ENCODE assay signal across 8 cellular contexts in genomic region chr11:66677599-66678375, GRCh38. TPM values are rescaled to one million over a fixed set of nuclear protein-coding genes. Genes with fewer than 3 reads are reported as not detected.
DNase-seq lines count a peak whose midpoint lies in the region; ATAC-seq, FAIRE-seq and TF ChIP-seq lines count a peak whose summit lies in the region.

TSS of gene RBM4B (minus strand) at chr11:66677887. CDS start at chr11:66677079, 808 bp downstream.

- H2BK15ac ChIP-seq in neuronal stem cell (ENCODE audit: low read length), result no peak within 1 kb of the TSS

- no peak within 1 kb of the TSS for H4K91ac ChIP-seq in neuronal stem cell (ENCODE audit: low read depth, low read length, poor library complexity)

- H3K36me3 ChIP-seq in neuronal stem cell (replicated peaks in 1 of 2; ENCODE audit: control insufficient read depth in 2 of 2, insufficient read depth in 2 of 2, low read length in 2 of 2) (peaks cover 2 to 36% of the 10 kb centered on the region in 2 donors), subcutaneous abdominal adipose tissue (ENCODE audit: control insufficient read depth in 5 of 5, insufficient read depth in 5 of 5, low read length in 5 of 5) (no peaks in the 10 kb centered on the region)

- TF ChIP-seq POLR2A in NB4 (IDR thresholded peaks at IDR 0.05; ENCODE audit: extremely low read depth, insufficient read length), result peak; percentile 71

- H3K27me3 ChIP-seq in neuronal stem cell (ENCODE audit: control insufficient read depth in 3 of 3, insufficient read depth in 3 of 3, low read depth in 1 of 3, low read length in 3 of 3), result no peaks in the 10 kb centered on the region
- no peaks in the 10 kb centered on the region for H3K27me3 ChIP-seq in subcutaneous abdominal adipose tissue (ENCODE audit: control insufficient read depth in 5 of 5, insufficient read depth in 4 of 5, low read length in 5 of 5)

- TF ChIP-seq CTCF in NB4 (IDR thresholded peaks at IDR 0.05; ENCODE audit: low read depth, low read length), result no peak

- H3K9ac ChIP-seq in neuronal stem cell (ENCODE audit: low read depth, low read length, poor library complexity), result peak within 1 kb of the TSS; percentile 65
- peak within 1 kb of the TSS; percentile 63 to 90 (median 71) for H3K9ac ChIP-seq in subcutaneous abdominal adipose tissue (ENCODE audit: low read length in 5 of 5)

- ATAC-seq in HG02571 (IDR thresholded peaks at IDR 0.05; ENCODE audit: unreplicated experiment), result peak; percentile 79

- H4K8ac ChIP-seq in neuronal stem cell (ENCODE audit: low read depth, low read length), result no peak within 1 kb of the TSS

- peaks cover 0 to 16% of the 10 kb centered on the region in 2 donors for H3K9me3 ChIP-seq in neuronal stem cell (replicated peaks in 1 of 2; ENCODE audit: control insufficient read depth in 2 of 2, insufficient read depth in 1 of 2, low read depth in 1 of 2, low read length in 2 of 2)
- H3K9me3 ChIP-seq in subcutaneous abdominal adipose tissue (ENCODE audit: control insufficient read depth in 5 of 5, low read length in 5 of 5), result no peaks in the 10 kb centered on the region

- no peaks in the 10 kb centered on the region for H3K79me1 ChIP-seq in neuronal stem cell (ENCODE audit: low read depth, low read length)

- H3K4me1 ChIP-seq in neuronal stem cell (ENCODE audit: control insufficient read depth in 2 of 2, insufficient read depth in 1 of 2, low read depth in 1 of 2, low read length in 2 of 2) (peaks cover 8% of the 10 kb centered on the region in 2 donors), subcutaneous abdominal adipose tissue (ENCODE audit: control insufficient read depth in 5 of 5, insufficient read depth in 5 of 5, low read length in 5 of 5) (peaks cover 4 to 36% (median 25%) of the 10 kb centered on the region in 5 donors)

- no peak for FAIRE-seq in frontal cortex (lab: Jason Lieb, UNC)

- no peak within 1 kb of the TSS for H2AK5ac ChIP-seq in neuronal stem cell (ENCODE audit: low read depth, low read length)

- peak within 1 kb of the TSS; percentile 79 for H3K4me2 ChIP-seq in neuronal stem cell (ENCODE audit: insufficient read depth, low read length, poor library complexity, severe bottlenecking)

- WGBS in neuronal stem cell (ENCODE audit: extremely low coverage in 2 of 2, insufficient read length in 2 of 2, insufficient replicate concordance in 1 of 2), 2 donors, result no CpG with 5 or more reads among the region's 61 CpGs

- H3K4me3 ChIP-seq in NB4 (ENCODE audit: low read depth, low read length), result peak within 1 kb of the TSS; percentile 74
- peak within 1 kb of the TSS; percentile 64 to 80 for H3K4me3 ChIP-seq in neuronal stem cell (ENCODE audit: low read length in 2 of 2)
- peak within 1 kb of the TSS; percentile 79 to 99 (median 87) for H3K4me3 ChIP-seq in subcutaneous abdominal adipose tissue (ENCODE audit: low read depth in 1 of 5, low read length in 5 of 5)

- peak; percentile 87 for DNase-seq in GM04504 (ENCODE audit: low read depth)
- peak; percentile 98 for DNase-seq in NB4 (ENCODE audit: low read depth)
- peak; percentile 97 for DNase-seq in SK-N-DZ (ENCODE audit: low spot score)
- DNase-seq in activated naive CD4-positive, alpha-beta T cell treated with Interleukin-2 at 50 U/mL for 16 hours, result peak; percentile 96
- peak; percentile 93 to 94 for DNase-seq in frontal cortex (ENCODE audit: low spot score in 2 of 2)
- peak; percentile 98 for DNase-seq in neuronal stem cell (ENCODE audit: low spot score)

- H3K27ac ChIP-seq in neuronal stem cell (replicated peaks; ENCODE audit: low read length), result peak within 1 kb of the TSS; percentile 95
- H3K27ac ChIP-seq in subcutaneous abdominal adipose tissue (ENCODE audit: low read depth, low read length), result peak within 1 kb of the TSS; percentile 98

- H2AFZ ChIP-seq in neuronal stem cell (ENCODE audit: low read length), result peak within 1 kb of the TSS; percentile 90

- peak within 1 kb of the TSS; percentile 96 for H3K18ac ChIP-seq in neuronal stem cell (ENCODE audit: low read length)

- no peak within 1 kb of the TSS for H2BK12ac ChIP-seq in neuronal stem cell (ENCODE audit: low read length)

- H2BK5ac ChIP-seq in neuronal stem cell (ENCODE audit: low read length), result peak within 1 kb of the TSS; percentile 4

- no peak within 1 kb of the TSS for H3K14ac ChIP-seq in neuronal stem cell (ENCODE audit: low read length)

- no peak within 1 kb of the TSS for H3K4ac ChIP-seq in neuronal stem cell (ENCODE audit: low read length)

- H2BK120ac ChIP-seq in neuronal stem cell (ENCODE audit: low read depth, low read length), result peak within 1 kb of the TSS; percentile 37

- peak within 1 kb of the TSS; percentile 29 for H3K23ac ChIP-seq in neuronal stem cell (ENCODE audit: low read depth, low read length, poor library complexity)

RNA-seq across cellular contexts. Expression of gene RBM4B, which starts in this region (rescaled TPM):
- polyA plus RNA-seq in SK-N-DZ (2014; cell fraction: cytosol; rRNA removed), result 56.1 and 58.2 TPM in 2 replicates
- polyA plus RNA-seq in SK-N-DZ (2014; cell fraction: nucleus; rRNA removed), result 101 and 117 TPM in 2 replicates
- total RNA-seq in frontal cortex, result 102 TPM
- 19.8 TPM for polyA plus RNA-seq in neuronal stem cell (2013, experiment 1 of 2)
- polyA plus RNA-seq in neuronal stem cell (2013, experiment 2 of 2), result 20.3 TPM

Comparison
In these comparisons a context has a peak if more than half of its experiments do, and no peak if none do; other contexts are left out.
1. Peak in every context shown above with its lines: DNase-seq, ATAC-seq, H3K4me3 ChIP-seq and H3K27ac ChIP-seq.